In the genomic region with DNA sequence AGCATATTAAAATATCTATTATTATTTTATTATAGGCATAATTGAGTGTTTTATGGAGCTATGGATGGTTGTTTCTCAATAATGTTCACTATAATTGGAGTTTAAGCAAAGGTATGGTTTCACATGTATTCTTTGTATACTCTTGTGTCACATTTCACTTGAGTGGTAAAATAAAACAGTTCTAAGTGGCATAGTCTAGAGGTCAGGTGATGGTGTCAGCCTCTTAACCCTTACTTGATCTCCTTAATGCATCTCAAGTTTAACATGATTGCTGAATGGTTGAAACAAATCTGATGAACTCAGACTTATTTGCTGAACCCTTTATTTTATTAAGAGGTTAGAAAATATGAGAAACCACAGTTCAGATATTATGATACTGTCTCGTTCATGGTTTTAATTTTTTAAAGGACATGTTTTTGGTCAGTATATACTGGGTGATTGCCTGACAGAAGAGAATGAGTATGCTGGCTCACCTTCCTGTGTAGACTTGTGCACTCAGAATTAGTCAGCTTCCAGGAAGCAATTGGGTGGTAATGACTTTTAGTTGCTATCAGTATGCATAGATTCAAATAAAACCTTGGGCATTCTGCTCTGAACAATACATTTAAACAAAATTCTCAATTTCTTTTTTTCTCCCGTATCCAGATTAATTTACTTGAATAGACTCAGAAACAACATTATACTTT, we compare ENCODE assay signal across 9 cellular contexts. TPM values are rescaled to one million over a fixed set of nuclear protein-coding genes. Genes with fewer than 3 reads are reported as not detected.
DNase-seq lines count a peak whose midpoint lies in the region; ATAC-seq lines count a peak whose summit lies in the region.
"Had no signal": no experiment of that assay in that cellular context is flagged by ENCODE, and none has a peak within 500 bp of the region (broad histone marks: within the 10 kb centered on the region; RNA-seq: fewer than 3 reads in every experiment).

No MANE protein-coding gene starts in this region.

- CTCF ChIA-PET in activated CD4-positive, alpha-beta memory T cell treated with anti-CD3 and anti-CD28 coated beads, Interleukin-2, amount 10 ng/mL, durations not matched to agents 7 days and 5 days (lab: Charles Lee): no interaction called here

- H3K4me1 Mint-ChIP-seq in activated CD4-positive, alpha-beta memory T cell treated with anti-CD3 and anti-CD28 coated beads, Interleukin-2, amount 10 ng/mL, durations not matched to agents 7 days and 5 days: peaks cover 33% of the 10 kb centered on the region

- peaks cover 23% of the 10 kb centered on the region for H3K36me3 Mint-ChIP-seq in activated CD4-positive, alpha-beta memory T cell treated with anti-CD3 and anti-CD28 coated beads, Interleukin-2, amount 10 ng/mL, durations not matched to agents 7 days and 5 days (ENCODE audit: low read depth)

- H3K27me3 Mint-ChIP-seq in activated CD4-positive, alpha-beta memory T cell treated with anti-CD3 and anti-CD28 coated beads, Interleukin-2, amount 10 ng/mL, durations not matched to agents 7 days and 5 days: no peaks in the 10 kb centered on the region

- intact Hi-C loops in left colon (cut with DNase I, micrococcal nuclease): no loop called here

- peaks cover 9% of the 10 kb centered on the region for H3K9me3 Mint-ChIP-seq in activated CD4-positive, alpha-beta memory T cell treated with anti-CD3 and anti-CD28 coated beads, Interleukin-2, amount 10 ng/mL, durations not matched to agents 7 days and 5 days

- DNase-seq in AG08396 (ENCODE audit: low spot score) (peak; percentile 57), left colon (no peak), iPS-NIHi7 (ENCODE audit: extremely low spot score) (no peak), putamen (ENCODE audit: low spot score) (no peak)
- DNase-seq in activated CD4-positive, alpha-beta memory T cell treated with anti-CD3 and anti-CD28 coated beads, Interleukin-2, amount 10 ng/mL, durations not matched to agents 7 days and 5 days: no peak
- DNase-seq in stimulated activated CD4-positive, alpha-beta T cell treated with anti-CD3 and anti-CD28 coated beads, Interleukin-15, amount 100 ng/mL, for 24 hours: no peak
- DNase-seq: left cardiac atrium had no signal

- ATAC-seq in GM21825 (IDR thresholded peaks at IDR 0.05; ENCODE audit: unreplicated experiment) (peak; percentile 65), left colon (peak; percentile 86), GM19324 (IDR thresholded peaks at IDR 0.05; ENCODE audit: low FRiP score, unreplicated experiment) (no peak)

- POLR2A ChIA-PET in activated CD4-positive, alpha-beta memory T cell treated with anti-CD3 and anti-CD28 coated beads, Interleukin-2, amount 10 ng/mL, durations not matched to agents 7 days and 5 days (lab: Charles Lee): interaction anchor here (0.7 to 2.0 kb wide), 5 partner anchors 27 to 229 kb away, joined by 3 to 7 read pairs (median 3); no protein-coding TSS in a partner anchor

- peak overlapping the region; percentile 56 for H3K27ac Mint-ChIP-seq in activated CD4-positive, alpha-beta memory T cell treated with anti-CD3 and anti-CD28 coated beads, Interleukin-2, amount 10 ng/mL, durations not matched to agents 7 days and 5 days

- H3K4me3 Mint-ChIP-seq in activated CD4-positive, alpha-beta memory T cell treated with anti-CD3 and anti-CD28 coated beads, Interleukin-2, amount 10 ng/mL, durations not matched to agents 7 days and 5 days: no peak overlapping the region

RNA-seq across cellular contexts. Expression of a gene that starts 51.6 kb away (rescaled TPM):
- 10 to 100 TPM; 79.5 to 84.2 TPM for total RNA-seq in activated CD4-positive, alpha-beta memory T cell treated with anti-CD3 and anti-CD28 coated beads, Interleukin-2, amount 10 ng/mL, durations not matched to agents 7 days and 5 days
- total RNA-seq in left colon: 10 to 100 TPM; 53.1 to 61.8 TPM
